15 cellular contexts compared by ENCODE assay signal in genomic region chr18:12534820-12535219, GRCh38.
DNase-seq lines count a peak whose midpoint lies in the region; ATAC-seq and TF ChIP-seq lines count a peak whose summit lies in the region.
"Had no signal": no experiment of that assay in that cellular context is flagged by ENCODE, and none has a peak within 500 bp of the region (broad histone marks: within the 10 kb centered on the region; RNA-seq: fewer than 3 reads in every experiment).

No MANE protein-coding gene starts in this region.

- no peak overlapping the region for H3K27ac ChIP-seq in PC-3 (ENCODE audit: low read length)
- no peak overlapping the region for H3K27ac ChIP-seq in mammary epithelial cell (ENCODE audit: insufficient read depth, low read depth, low read length)
- H3K27ac ChIP-seq: C4-2B had no signal

- H2AFZ ChIP-seq in PC-3 (ENCODE audit: low read length) (no peak overlapping the region), mammary epithelial cell (ENCODE audit: low read depth, low read length) (no peak overlapping the region)

- BruUV-seq in PC-3 (replicated peaks; lab: Mats Ljungman, UMichigan) = TSS peak; percentile 12
- TSS peak; percentile 3 for BruUV-seq in mammary epithelial cell (replicated peaks; lab: Mats Ljungman, UMichigan)

- TF ChIP-seq CTCF in PC-3 (conservative IDR thresholded peaks at IDR 0.05; ENCODE audit: low read depth, low read length) (no peak), mammary epithelial cell (conservative IDR thresholded peaks at IDR 0.05 in 1 of 2, IDR thresholded peaks at IDR 0.05 in 1 of 2; ENCODE audit: extremely low read depth in 1 of 2, insufficient read depth in 1 of 2, low read depth in 1 of 2, low read length in 2 of 2) (no peak)

- H3K4me1 Mint-ChIP-seq in activated CD8-positive, alpha-beta memory T cell treated with anti-CD3 and anti-CD28 coated beads, Interleukin-2, amount 10 ng/mL, durations not matched to agents 7 days and 5 days = peaks cover under 1% of the 10 kb centered on the region
- H3K4me1 Mint-ChIP-seq: IgD-negative memory B cell had no signal

- CTCF ChIA-PET in PC-3 (lab: Charles Lee) (no interaction called here), mammary epithelial cell (lab: Charles Lee; ENCODE audit: low non-redundant PET) (no interaction called here)
- CTCF ChIA-PET in activated CD8-positive, alpha-beta memory T cell treated with anti-CD3 and anti-CD28 coated beads, Interleukin-2, amount 10 ng/mL, durations not matched to agents 7 days and 5 days (lab: Charles Lee) = no interaction called here

- H3F3A ChIP-seq in PC-3 (ENCODE audit: low read length, unreplicated experiment) = no peaks in the 10 kb centered on the region

- H3K4me3 ChIP-seq in PC-3 (ENCODE audit: low read length) (no peak overlapping the region), mammary epithelial cell (replicated peaks in 1 of 3; ENCODE audit: insufficient read depth in 1 of 3, low read depth in 2 of 3, low read length in 3 of 3) (no peak overlapping the region)
- H3K4me3 ChIP-seq: GM12878 had no signal

- TF ChIP-seq POLR2A in GM18505 (IDR thresholded peaks at IDR 0.05; ENCODE audit: borderline replicate concordance, extremely low read depth, insufficient read depth, insufficient read length) = no peak

- H3K27me3 Mint-ChIP-seq in activated CD8-positive, alpha-beta memory T cell treated with anti-CD3 and anti-CD28 coated beads, Interleukin-2, amount 10 ng/mL, durations not matched to agents 7 days and 5 days = peaks cover 12% of the 10 kb centered on the region
- H3K27me3 Mint-ChIP-seq: CD4-positive, alpha-beta T cell; IgD-negative memory B cell had no signal

- in situ Hi-C loops in mammary epithelial cell (cut with MboI; ENCODE audit: low sequenced_read_pairs in 2 of 2) = no loop called here

- dilution Hi-C loops in mammary epithelial cell (cut with HindIII; ENCODE audit: low sequenced_read_pairs) = loop anchor here (10.0 kb wide), 1 partner anchor 70 kb away; no protein-coding TSS in a partner anchor

- ATAC-seq in PC-3 (peak; percentile 53), GM18505 (IDR thresholded peaks at IDR 0.05; ENCODE audit: unreplicated experiment) (no peak)
- no peak for ATAC-seq in activated CD8-positive, alpha-beta memory T cell treated with anti-CD3 and anti-CD28 coated beads, Interleukin-2, amount 10 ng/mL, durations not matched to agents 7 days and 5 days
- ATAC-seq: GM12878, HepG2 had no signal

- peaks cover 18% of the 10 kb centered on the region for H3K4me1 ChIP-seq in PC-3 (ENCODE audit: insufficient read depth, low read length)
- no peaks in the 10 kb centered on the region for H3K4me1 ChIP-seq in mammary epithelial cell (ENCODE audit: insufficient read depth, low read length)
- H3K4me1 ChIP-seq: Caco-2 had no signal

- H4K20me1 ChIP-seq in PC-3 (ENCODE audit: low read length) = 0 out of 2 replicates have a peak, but pooled peaks cover 4% of the 10 kb centered on the region
- no peaks in the 10 kb centered on the region for H4K20me1 ChIP-seq in mammary epithelial cell (ENCODE audit: insufficient read depth, low read length)

- H3K9me3 ChIP-seq in PC-3 (ENCODE audit: low read length) = no peaks in the 10 kb centered on the region
- no peaks in the 10 kb centered on the region for H3K9me3 ChIP-seq in mammary epithelial cell (replicated peaks; ENCODE audit: insufficient read depth, low read length)
- H3K9me3 ChIP-seq: Caco-2 had no signal

- intact Hi-C loops in PC-3 (cut with micrococcal nuclease) = no loop called here
- intact Hi-C loops in mammary epithelial cell (cut with micrococcal nuclease) = no loop called here

- DNase-seq in ELR (ENCODE audit: low read depth) = peak; percentile 25
- DNase-seq in PC-3 = peak; percentile 45
- DNase-seq in mammary epithelial cell = no peak
- DNase-seq in inferior parietal cortex (ENCODE audit: extremely low spot score) = no peak
- DNase-seq in activated CD8-positive, alpha-beta memory T cell treated with anti-CD3 and anti-CD28 coated beads, Interleukin-2, amount 10 ng/mL, durations not matched to agents 7 days and 5 days = no peak
- DNase-seq: AML-193; Caco-2; CD4-positive, alpha-beta T cell; DMS79 treated with DMSO at 0.1 percent for 48 hours; H9 had no signal

- no peaks in the 10 kb centered on the region for H3K9me3 Mint-ChIP-seq in activated CD8-positive, alpha-beta memory T cell treated with anti-CD3 and anti-CD28 coated beads, Interleukin-2, amount 10 ng/mL, durations not matched to agents 7 days and 5 days (ENCODE audit: low read depth)

- H3K4me2 ChIP-seq in PC-3 (ENCODE audit: low read length) (no peak overlapping the region), mammary epithelial cell (ENCODE audit: insufficient read depth, low read depth, low read length) (no peak overlapping the region)

- WGBS in mammary epithelial cell (ENCODE audit: low coverage, missing lambda C conversion rate) = 100% methylated on average over 2 of the region's 2 CpGs

- POLR2A ChIA-PET in PC-3 (lab: Charles Lee; ENCODE audit: unreplicated experiment) = no interaction called here

- H3K9me2 ChIP-seq in PC-3 (replicated peaks; ENCODE audit: low read length) = no peaks in the 10 kb centered on the region

- peaks cover 9% of the 10 kb centered on the region; the same call in 1 of the 2 replicates for H3K79me2 ChIP-seq in PC-3 (ENCODE audit: low read length)
- H3K79me2 ChIP-seq in mammary epithelial cell (ENCODE audit: insufficient read depth, low read length) = peaks cover 22% of the 10 kb centered on the region

- H3K36me3 ChIP-seq in PC-3 (ENCODE audit: low read depth, low read length) (no peaks in the 10 kb centered on the region), mammary epithelial cell (ENCODE audit: insufficient read depth, low read length) (peaks cover 1% of the 10 kb centered on the region)

- no peak overlapping the region for H3K4me3 Mint-ChIP-seq in activated CD8-positive, alpha-beta memory T cell treated with anti-CD3 and anti-CD28 coated beads, Interleukin-2, amount 10 ng/mL, durations not matched to agents 7 days and 5 days
- H3K4me3 Mint-ChIP-seq: CD4-positive, alpha-beta T cell; H9; IgD-negative memory B cell had no signal

- H3K9ac ChIP-seq in PC-3 (ENCODE audit: low read length) (no peak overlapping the region), mammary epithelial cell (ENCODE audit: insufficient read depth, low read length) (no peak overlapping the region)

- peaks cover 2% of the 10 kb centered on the region for H3K36me3 Mint-ChIP-seq in activated CD8-positive, alpha-beta memory T cell treated with anti-CD3 and anti-CD28 coated beads, Interleukin-2, amount 10 ng/mL, durations not matched to agents 7 days and 5 days

- H3K27me3 ChIP-seq in PC-3 (ENCODE audit: low read length) (no peaks in the 10 kb centered on the region), mammary epithelial cell (ENCODE audit: insufficient read depth, low read length) (no peaks in the 10 kb centered on the region)

- no peak overlapping the region for H3K27ac Mint-ChIP-seq in activated CD8-positive, alpha-beta memory T cell treated with anti-CD3 and anti-CD28 coated beads, Interleukin-2, amount 10 ng/mL, durations not matched to agents 7 days and 5 days
- H3K27ac Mint-ChIP-seq: CD4-positive, alpha-beta T cell; H9; IgD-negative memory B cell had no signal

Comparison
In these comparisons a context has a peak if more than half of its experiments do, and no peak if none do; other contexts are left out.
1. DNase-seq: peak in ELR (single experiment) and PC-3 (single experiment); none in mammary epithelial cell (single experiment), inferior parietal cortex (single experiment) and activated CD8-positive, alpha-beta memory T cell treated with anti-CD3 and anti-CD28 coated beads, Interleukin-2, amount 10 ng/mL, durations not matched to agents 7 days and 5 days (single experiment).